In the genomic region with DNA sequence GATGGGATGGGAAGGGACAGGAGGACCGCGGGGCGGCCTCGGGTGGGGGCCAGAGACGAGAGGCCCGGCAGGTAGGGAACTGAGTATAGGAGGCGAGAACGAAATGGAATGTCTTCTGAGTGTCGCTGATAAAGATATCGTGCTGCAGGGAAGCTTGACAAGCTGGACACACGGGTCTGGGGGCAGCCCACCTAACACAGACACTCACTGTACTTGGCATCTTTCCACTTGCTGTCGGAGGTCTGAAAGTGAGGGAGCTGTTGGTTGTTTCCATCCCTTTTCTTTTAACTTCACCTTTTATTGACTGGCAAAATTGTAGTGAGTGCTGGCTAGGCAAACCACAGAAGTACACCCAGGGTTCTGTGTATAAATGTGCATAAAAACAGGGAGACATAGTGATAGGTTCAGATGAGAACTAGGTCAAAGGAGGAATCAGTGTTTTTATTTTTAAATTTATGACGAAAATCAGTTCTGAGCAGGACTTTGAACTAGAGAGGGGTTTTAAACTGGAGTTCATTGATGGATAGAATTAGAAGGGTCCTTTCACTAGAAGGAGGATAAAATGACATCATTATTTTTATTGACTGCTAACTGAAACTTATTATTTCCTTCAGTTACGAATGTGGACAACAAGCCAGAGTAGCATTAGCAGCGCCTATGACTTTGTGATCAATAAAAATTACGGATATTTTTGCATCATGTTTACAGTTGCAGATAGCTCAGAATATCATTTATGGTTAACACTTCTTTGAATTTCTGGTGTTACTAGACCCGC, we compare ENCODE assay signal across 8 cellular contexts. TPM values are rescaled to one million over a fixed set of nuclear protein-coding genes. Genes with fewer than 3 reads are reported as not detected.
DNase-seq lines count a peak whose midpoint lies in the region; ATAC-seq and TF ChIP-seq lines count a peak whose summit lies in the region.

No MANE protein-coding gene starts in this region.

- peaks cover 3 to 19% of the 10 kb centered on the region in 2 experiments; a peak in 2 of 4 replicates for H3K4me1 ChIP-seq in HCT116 (ENCODE audit: control insufficient read depth in 1 of 2, insufficient read depth in 2 of 2, low read length in 2 of 2)
- peaks cover 3% of the 10 kb centered on the region for H3K4me1 ChIP-seq in colonic mucosa
- no peaks in the 10 kb centered on the region for H3K4me1 ChIP-seq in muscle layer of colon (ENCODE audit: insufficient read depth, low read length)

- no peaks in the 10 kb centered on the region for H3K9me2 ChIP-seq in HCT116 (ENCODE audit: insufficient read depth)

- peak overlapping the region; percentile 70 for H3K27ac ChIP-seq in HCT116 (ENCODE audit: low read depth, low read length)
- H3K27ac ChIP-seq in colonic mucosa = peak overlapping the region; percentile 85
- peak overlapping the region; percentile 67 for H3K27ac ChIP-seq in muscle layer of colon (ENCODE audit: low read depth, low read length)

- ATAC-seq in HCT116 = peak; percentile 55

- POLR2A ChIA-PET in HCT116 (lab: Charles Lee) = interaction anchor here (0.9 to 2.5 kb wide), 3 partner anchors 10 to 21 kb away, joined by 3 to 18 read pairs (median 4); partner anchors contain the start of gene HSPA5

- peak overlapping the region; percentile 96 for H3K4me2 ChIP-seq in HCT116 (ENCODE audit: low read length)

- H4K20me1 ChIP-seq in HCT116 (ENCODE audit: insufficient read depth) = no peaks in the 10 kb centered on the region

- TF ChIP-seq CTCF in HCT116 (IDR thresholded peaks at IDR 0.05 in 2 of 3, conservative IDR thresholded peaks at IDR 0.05 in 1 of 3; ENCODE audit: borderline replicate concordance in 1 of 3, insufficient read depth in 1 of 3, low read depth in 2 of 3, low read length in 2 of 3) = no peak
- TF ChIP-seq CTCF in colonic mucosa (IDR thresholded peaks at IDR 0.05) = no peak

- peaks cover 52% of the 10 kb centered on the region for H3K79me2 ChIP-seq in HCT116 (ENCODE audit: insufficient read depth, low read length)

- RAD21 ChIA-PET in HCT116 (lab: Charles Lee; ENCODE audit: low non-redundant PET in 1 of 2, low total read pairs in 2 of 2, uncharacterized antibody in 2 of 2, unreplicated experiment in 2 of 2) = no interaction called here

- peak; percentile 65 for DNase-seq in NCI-H748 (lab: John Stamatoyannopoulos, UW; ENCODE audit: unreplicated experiment)
- no peak for DNase-seq in NCI-H748 treated with DMSO at 0.1 percent for 48 hours (lab: John Stamatoyannopoulos, UW)
- no peak for DNase-seq in HCT116 (ENCODE audit: low read depth, low spot score)
- DNase-seq in NCI-H345 (lab: John Stamatoyannopoulos, UW) = peak; percentile 25
- DNase-seq in colonic mucosa = no peak
- no peak for DNase-seq in DMS53 treated with DMSO at 0.1 percent for 48 hours (lab: John Stamatoyannopoulos, UW; ENCODE audit: unreplicated experiment)
- no peak for DNase-seq in MV-4-11 (lab: John Stamatoyannopoulos, UW)

- intact Hi-C loops in HCT116 (cut with micrococcal nuclease) = no loop called here
- intact Hi-C loops in colonic mucosa (cut with DNase I) = no loop called here

- H3K36me3 ChIP-seq in HCT116 (ENCODE audit: control insufficient read depth in 1 of 2, insufficient read depth in 2 of 2, low read length in 2 of 2) = no peaks in the 10 kb centered on the region; a peak in 1 of 4 replicates
- no peaks in the 10 kb centered on the region for H3K36me3 ChIP-seq in colonic mucosa
- H3K36me3 ChIP-seq in muscle layer of colon (ENCODE audit: insufficient read depth, low read length) = no peaks in the 10 kb centered on the region

- no peak for TF ChIP-seq RAD21 in HCT116 (IDR thresholded peaks at IDR 0.05; ENCODE audit: low read depth)

- CTCF ChIA-PET in HCT116 (lab: Charles Lee) = interaction anchor here (1.6 kb wide), 1 partner anchor 18 kb away, joined by 5 read pairs; no protein-coding TSS in a partner anchor

- no peaks in the 10 kb centered on the region for H3K27me3 ChIP-seq in HCT116 (ENCODE audit: insufficient read depth, low read length)
- no peaks in the 10 kb centered on the region for H3K27me3 ChIP-seq in colonic mucosa
- peaks cover 0 to 1% of the 10 kb centered on the region in 2 donors for H3K27me3 ChIP-seq in muscle layer of colon (ENCODE audit: control insufficient read depth in 1 of 2, insufficient read depth in 2 of 2, low read length in 2 of 2)

- BruUV-seq in HCT116 (replicated peaks; lab: Mats Ljungman, UMichigan) = TSS peak; percentile 61

- no peak for TF ChIP-seq POLR2A in HCT116 (IDR thresholded peaks at IDR 0.05; ENCODE audit: borderline replicate concordance, extremely low read depth, insufficient read depth, insufficient read length)

- H3K4me3 ChIP-seq in HCT116 (replicated peaks in 1 of 2; ENCODE audit: low read depth in 1 of 2, low read length in 2 of 2) = peak overlapping the region; percentile 92 to 99
- peak overlapping the region; percentile 82 for H3K4me3 ChIP-seq in colonic mucosa
- peak overlapping the region; percentile 69 to 73 for H3K4me3 ChIP-seq in muscle layer of colon (ENCODE audit: low read depth in 1 of 2, low read length in 2 of 2)

- H3K9me3 ChIP-seq in HCT116 (ENCODE audit: control insufficient read depth in 1 of 2, insufficient read depth in 1 of 2, low read depth in 1 of 2, low read length in 2 of 2) (no peaks in the 10 kb centered on the region), colonic mucosa (no peaks in the 10 kb centered on the region), muscle layer of colon (ENCODE audit: low read length) (no peaks in the 10 kb centered on the region)

- peak overlapping the region; percentile 74 for H2AFZ ChIP-seq in HCT116 (ENCODE audit: low read depth, low read length, poor library complexity, severe bottlenecking)

- H3K9ac ChIP-seq in HCT116 (ENCODE audit: low read length) (peak overlapping the region; percentile 93), colonic mucosa (ENCODE audit: low read depth in 2 of 2, low read length in 2 of 2) (peak overlapping the region; percentile 82 to 86), muscle layer of colon (ENCODE audit: low read length) (peak overlapping the region; percentile 65)

TF ChIP-seq in HCT116, 20 proteins besides CTCF, POLR2A, EP300 and RAD21:
- TF ChIP-seq EZH2 (IDR thresholded peaks at IDR 0.05) (no peak), ZFX (IDR thresholded peaks at IDR 0.05) (peak; percentile 51; the same call in 1 of the 2 replicates), CBX3 (IDR thresholded peaks at IDR 0.05; ENCODE audit: low read depth) (no peak)

RNA-seq across cellular contexts. Expression of gene GAPVD1, which starts 0.8 kb away (rescaled TPM):
- 53.1 TPM for total RNA-seq in HCT116 (2021; ENCODE audit: unreplicated experiment)
- 13.2 and 15.9 TPM in 2 replicates for polyA plus RNA-seq in HCT116 (2012)
- 10 to 100 TPM; 38.9 to 42.0 TPM for total RNA-seq in colonic mucosa

RNA-seq across cellular contexts. Expression of gene HSPA5, which starts 21.3 kb away (rescaled TPM):
- total RNA-seq in HCT116 (2021; ENCODE audit: unreplicated experiment) = 438 TPM
- 438 and 793 TPM in 2 replicates for polyA plus RNA-seq in HCT116 (2012)
- 100 to 1,000 TPM; 281 to 441 TPM for total RNA-seq in colonic mucosa

Comparison
In these comparisons a context has a peak if more than half of its experiments do, and no peak if none do; other contexts are left out.
1. DNase-seq: peak in NCI-H748 (single experiment) and NCI-H345 (single experiment); none in NCI-H748 treated with DMSO at 0.1 percent for 48 hours (single experiment), HCT116 (single experiment), colonic mucosa (single experiment), DMS53 treated with DMSO at 0.1 percent for 48 hours (single experiment) and MV-4-11 (single experiment).
2. Peak in every context shown above with its lines, with median percentiles within 50 percentile points of each other: H3K27ac ChIP-seq, H3K4me3 ChIP-seq and H3K9ac ChIP-seq.